ENCODE assay signal across 1 cellular context in genomic region chr5:140690941-140691924, GRCh38.
TF ChIP-seq lines count a peak whose summit lies in the region.

Gene HARS1 (minus strand): TSS chr5:140691370. CDS start chr5:140691304, 66 bp downstream.
Gene HARS2 (plus strand): TSS chr5:140691455. CDS start chr5:140691649, 194 bp downstream.

TF ChIP-seq in HepG2, 621 proteins besides CTCF, POLR2A, EP300 and RAD21 (continued from another document):
- TF ChIP-seq CHD4 (IDR thresholded peaks at IDR 0.05; ENCODE audit: borderline replicate concordance, low read length) = no peak
- no peak for TF ChIP-seq ZMAT5 (CRISPR knock-in tag; IDR thresholded peaks at IDR 0.05; ENCODE audit: borderline replicate concordance, low read depth)
- no peak for TF ChIP-seq MYNN (CRISPR knock-in tag; IDR thresholded peaks at IDR 0.05; ENCODE audit: low read depth)
- no peak for TF ChIP-seq ZNF510 (CRISPR knock-in tag; IDR thresholded peaks at IDR 0.05; ENCODE audit: low read depth)
- peak; percentile 87 for TF ChIP-seq TARDBP (CRISPR knock-in tag; IDR thresholded peaks at IDR 0.05)
- TF ChIP-seq KAT2B (IDR thresholded peaks at IDR 0.05; ENCODE audit: borderline replicate concordance, low read depth, low read length) = no peak
